In genomic region chr6:28215425-28215824, GRCh38 we compare ENCODE assay signal across 1 cellular context.
TF ChIP-seq lines count a peak whose summit lies in the region.

No MANE protein-coding gene starts in this region.

TF ChIP-seq in H1, 55 proteins besides CTCF, POLR2A, EP300 and RAD21:
- no peak for TF ChIP-seq PHF8 (conservative IDR thresholded peaks at IDR 0.05; ENCODE audit: low read depth, low read length)
- 0 out of 2 replicates have a peak, but pooled peaks have one; percentile 28 for TF ChIP-seq CEBPB (IDR thresholded peaks at IDR 0.05; ENCODE audit: low read depth, low read length)
